Comparison of ENCODE assay signal across 1 cellular context in the genomic region with DNA sequence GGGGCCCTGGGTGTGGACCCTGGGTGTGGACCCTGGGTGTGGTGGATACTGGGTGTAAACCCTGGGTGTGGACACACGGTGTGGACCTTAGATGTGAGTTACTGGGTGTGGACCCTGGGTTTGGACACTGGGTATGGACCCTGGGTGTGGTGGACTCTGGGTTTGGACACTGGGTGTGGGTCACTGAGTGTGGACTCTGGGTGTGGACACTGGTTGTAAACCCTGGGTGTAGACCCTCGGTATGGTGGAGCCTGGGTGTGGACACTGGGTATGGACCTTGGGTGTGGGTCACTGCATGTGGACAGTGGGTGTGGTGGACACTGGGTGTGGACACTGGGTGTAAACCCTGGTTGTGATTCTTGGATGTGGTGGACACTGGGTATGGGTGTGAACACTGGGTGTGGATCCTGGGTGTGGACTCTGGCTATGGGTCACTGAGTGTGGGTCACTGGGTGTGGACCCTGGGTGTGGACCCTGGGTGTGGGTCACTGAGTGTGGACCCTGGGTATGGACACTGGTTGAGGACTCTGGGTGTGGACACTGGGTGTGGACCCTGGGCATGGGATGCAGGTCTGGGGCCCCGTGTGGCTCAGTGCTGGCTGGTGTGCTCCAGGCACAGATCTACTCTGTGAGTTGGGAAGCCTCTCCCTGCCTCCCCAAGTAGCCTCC.
TF ChIP-seq lines count a peak whose summit lies in the region.

No MANE protein-coding gene starts in this region.

TF ChIP-seq in H1, 55 proteins besides CTCF, POLR2A, EP300 and RAD21:
- TF ChIP-seq ASH2L (IDR thresholded peaks at IDR 0.05; ENCODE audit: low read length): no peak
- no peak for TF ChIP-seq RNF2 (IDR thresholded peaks at IDR 0.05; ENCODE audit: borderline replicate concordance, low read depth, low read length, missing control alignments, poor library complexity, severe bottlenecking)
- TF ChIP-seq GABPA (IDR thresholded peaks at IDR 0.05; ENCODE audit: borderline replicate concordance, insufficient read depth, low read length): no peak
- no peak for TF ChIP-seq KDM4A (IDR thresholded peaks at IDR 0.05; ENCODE audit: low read depth, low read length, severe bottlenecking)
